Comparison of ENCODE assay signal across 23 cellular contexts in the genomic region with DNA sequence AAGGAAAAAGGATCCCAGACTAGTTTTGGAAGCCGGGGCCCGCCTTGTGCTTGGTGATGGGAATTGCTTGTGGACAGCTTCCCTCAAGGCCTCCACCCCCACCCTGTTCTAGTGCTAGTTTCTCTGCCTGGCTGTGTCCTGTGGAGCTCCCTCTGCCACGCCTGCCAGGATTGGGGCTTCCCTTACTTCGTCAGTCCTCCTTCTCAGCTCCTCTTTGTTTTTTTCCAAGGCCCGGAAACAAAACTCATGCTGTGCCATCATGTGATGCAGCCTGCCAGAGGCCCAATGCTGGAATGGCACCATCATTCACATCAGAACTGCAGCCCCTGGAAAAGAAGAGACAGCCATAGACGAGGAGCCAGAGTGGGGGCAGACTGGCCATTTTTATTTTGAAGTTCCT. TPM values are rescaled to one million over a fixed set of nuclear protein-coding genes. Genes with fewer than 3 reads are reported as not detected.
DNase-seq lines count a peak whose midpoint lies in the region; ATAC-seq and TF ChIP-seq lines count a peak whose summit lies in the region.
"Had no signal": no experiment of that assay in that cellular context is flagged by ENCODE, and none has a peak within 500 bp of the region (broad histone marks: within the 10 kb centered on the region; RNA-seq: fewer than 3 reads in every experiment).

No MANE protein-coding gene starts in this region.

- peak overlapping the region; percentile 42 for H3K9ac ChIP-seq in neural progenitor cell
- H3K9ac ChIP-seq: BLaER1, GM23248, parathyroid adenoma had no signal

- H3K36me3 ChIP-seq in ectodermal cell (ENCODE audit: control insufficient read depth, insufficient read depth, low read length) (peaks cover 43% of the 10 kb centered on the region), neural progenitor cell (no peaks in the 10 kb centered on the region), upper lobe of right lung (peaks cover 69% of the 10 kb centered on the region)

- 63 to 72% methylated on average over 6 of the region's 6 CpGs for WGBS in ectodermal cell, 2 experiments

- no peak overlapping the region for H3K4me3 ChIP-seq in ectodermal cell (ENCODE audit: insufficient read depth, low read depth, low read length)
- no peak overlapping the region for H3K4me3 ChIP-seq in neural progenitor cell
- H3K4me3 ChIP-seq in upper lobe of right lung, result no peak overlapping the region
- H3K4me3 ChIP-seq: BLaER1, body of pancreas, GM23248 had no signal

- intact Hi-C loops in natural killer cell (cut with micrococcal nuclease) (no loop called here), upper lobe of right lung (cut with DNase I) (no loop called here), cardiac septum (cut with DNase I) (no loop called here)

- H3K27me3 Mint-ChIP-seq in natural killer cell treated with Interleukin-12 subunit alpha and Interleukin-12 subunit beta and Interleukin-15 and Interleukin-18, amount 100 ng/mL, for 72 hours, result no peaks in the 10 kb centered on the region
- H3K27me3 Mint-ChIP-seq in natural killer cell (ENCODE audit: low read depth in 2 of 2) (no peaks in the 10 kb centered on the region), neural progenitor cell (ENCODE audit: insufficient read depth, low read depth) (peaks cover 5% of the 10 kb centered on the region)

- no peaks in the 10 kb centered on the region for H4K20me1 ChIP-seq in neural progenitor cell (ENCODE audit: low read depth)

- TF ChIP-seq CTCF in natural killer cell (IDR thresholded peaks at IDR 0.05) (no peak), neural progenitor cell (IDR thresholded peaks at IDR 0.05) (no peak), upper lobe of right lung (IDR thresholded peaks at IDR 0.05) (no peak)

- peaks cover 22% of the 10 kb centered on the region for H3K36me3 Mint-ChIP-seq in natural killer cell treated with Interleukin-12 subunit alpha and Interleukin-12 subunit beta and Interleukin-15 and Interleukin-18, amount 100 ng/mL, for 72 hours
- H3K36me3 Mint-ChIP-seq in natural killer cell, result peaks cover 19% of the 10 kb centered on the region
- peaks cover 17% of the 10 kb centered on the region for H3K36me3 Mint-ChIP-seq in neural progenitor cell
- H3K36me3 Mint-ChIP-seq: activated naive CD4-positive, alpha-beta T cell treated with anti-CD3 and anti-CD28 coated beads, Interleukin-2, amount 50 U/mL, for 72 hours had no signal

- H3K4me1 Mint-ChIP-seq in natural killer cell treated with Interleukin-12 subunit alpha and Interleukin-12 subunit beta and Interleukin-15 and Interleukin-18, amount 100 ng/mL, for 72 hours (ENCODE audit: low read depth in 2 of 2), result peaks cover 6 to 7% of the 10 kb centered on the region in 2 donors
- H3K4me1 Mint-ChIP-seq in natural killer cell, result peaks cover 0 to 5% of the 10 kb centered on the region in 2 donors
- peaks cover 26% of the 10 kb centered on the region for H3K4me1 Mint-ChIP-seq in neural progenitor cell

- peak; percentile 25 for DNase-seq in natural killer cell treated with Interleukin-12 subunit alpha and Interleukin-12 subunit beta and Interleukin-15 and Interleukin-18, amount 100 ng/mL, for 72 hours (ENCODE audit: low spot score)
- DNase-seq in natural killer cell, result no peak
- DNase-seq in neural progenitor cell (ENCODE audit: low spot score), result no peak
- peak; percentile 10 for DNase-seq in upper lobe of right lung
- no peak for DNase-seq in stimulated activated CD4-positive, alpha-beta T cell treated with anti-CD3 and anti-CD28 coated beads, Interleukin-2, amount 100 ng/mL, for 48 hours
- DNase-seq in activated naive CD4-positive, alpha-beta T cell treated with anti-CD3 and anti-CD28 coated beads, Interleukin-2, amount 50 U/mL, for 16 hours, result no peak
- DNase-seq in cardiac septum (ENCODE audit: low spot score), result no peak
- DNase-seq: activated CD4-positive, CD25-positive, alpha-beta regulatory T cell; activated CD8-positive, alpha-beta T cell treated with anti-CD3 and anti-CD28 coated beads, Interleukin-2, amount 10 ng/mL, durations not matched to agents 7 days and 5 days; activated T-cell treated with anti-CD3 and anti-CD28 coated beads, Interleukin-2, amount 50 U/mL, for 48 hours; body of pancreas; dermis blood vessel endothelial cell; glutamatergic neuron; GM23248; left ventricle myocardium superior; NCI-H1105 treated with DMSO at 0.1 percent for 48 hours; NCI-H748 treated with DMSO at 0.1 percent for 48 hours had no signal

- ATAC-seq in natural killer cell treated with Interleukin-12 subunit alpha and Interleukin-12 subunit beta and Interleukin-15 and Interleukin-18, amount 100 ng/mL, for 72 hours, result no peak
- ATAC-seq in natural killer cell, result no peak
- no peak for ATAC-seq in upper lobe of right lung
- ATAC-seq: activated CD8-positive, alpha-beta T cell treated with anti-CD3 and anti-CD28 coated beads, Interleukin-2, amount 10 ng/mL, durations not matched to agents 7 days and 5 days; activated naive CD4-positive, alpha-beta T cell treated with anti-CD3 and anti-CD28 coated beads, Interleukin-2, amount 50 U/mL, for 72 hours; body of pancreas; esophagus mucosa; left ventricle myocardium superior had no signal

- H3K4me2 ChIP-seq in neural progenitor cell, result peak overlapping the region; percentile 3
- H3K4me2 ChIP-seq: BLaER1 had no signal

- H3K4me1 ChIP-seq in ectodermal cell (ENCODE audit: control insufficient read depth, insufficient read depth, low read length) (peaks cover 27% of the 10 kb centered on the region), neural progenitor cell (peaks cover 21% of the 10 kb centered on the region), upper lobe of right lung (no peaks in the 10 kb centered on the region)
- H3K4me1 ChIP-seq: BLaER1, body of pancreas had no signal

- no peaks in the 10 kb centered on the region for H3K79me2 ChIP-seq in neural progenitor cell (ENCODE audit: low read depth)

- no peak overlapping the region for H3K4me3 Mint-ChIP-seq in natural killer cell treated with Interleukin-12 subunit alpha and Interleukin-12 subunit beta and Interleukin-15 and Interleukin-18, amount 100 ng/mL, for 72 hours
- H3K4me3 Mint-ChIP-seq in natural killer cell, result no peak overlapping the region
- no peak overlapping the region for H3K4me3 Mint-ChIP-seq in neural progenitor cell
- H3K4me3 Mint-ChIP-seq: activated CD8-positive, alpha-beta T cell treated with anti-CD3 and anti-CD28 coated beads, Interleukin-2, amount 10 ng/mL, durations not matched to agents 7 days and 5 days had no signal

- no peaks in the 10 kb centered on the region for H3K9me3 ChIP-seq in ectodermal cell (ENCODE audit: control insufficient read depth, low read length)
- H3K9me3 ChIP-seq in neural progenitor cell (ENCODE audit: low read depth), result no peaks in the 10 kb centered on the region
- H3K9me3 ChIP-seq in upper lobe of right lung, result no peaks in the 10 kb centered on the region
- H3K9me3 ChIP-seq: BLaER1, body of pancreas had no signal

- H3K27me3 ChIP-seq in ectodermal cell (ENCODE audit: control insufficient read depth, insufficient read depth, low read length, poor library complexity, severe bottlenecking) (no peaks in the 10 kb centered on the region), neural progenitor cell (no peaks in the 10 kb centered on the region), upper lobe of right lung (no peaks in the 10 kb centered on the region)
- H3K27me3 ChIP-seq: BLaER1, body of pancreas had no signal

- H3K27ac Mint-ChIP-seq in natural killer cell treated with Interleukin-12 subunit alpha and Interleukin-12 subunit beta and Interleukin-15 and Interleukin-18, amount 100 ng/mL, for 72 hours, result no peak overlapping the region
- H3K27ac Mint-ChIP-seq in natural killer cell, result no peak overlapping the region
- H3K27ac Mint-ChIP-seq in neural progenitor cell, result no peak overlapping the region
- H3K27ac Mint-ChIP-seq: activated naive CD4-positive, alpha-beta T cell treated with anti-CD3 and anti-CD28 coated beads, Interleukin-2, amount 50 U/mL, for 72 hours had no signal

- no peaks in the 10 kb centered on the region for H3K9me3 Mint-ChIP-seq in natural killer cell treated with Interleukin-12 subunit alpha and Interleukin-12 subunit beta and Interleukin-15 and Interleukin-18, amount 100 ng/mL, for 72 hours
- H3K9me3 Mint-ChIP-seq in natural killer cell (no peaks in the 10 kb centered on the region), neural progenitor cell (no peaks in the 10 kb centered on the region)
- H3K9me3 Mint-ChIP-seq: activated naive CD4-positive, alpha-beta T cell treated with anti-CD3 and anti-CD28 coated beads, Interleukin-2, amount 50 U/mL, for 72 hours had no signal

- H3K27ac ChIP-seq in ectodermal cell (ENCODE audit: insufficient read depth, low read depth, low read length, poor library complexity, severe bottlenecking) (peak overlapping the region; percentile 16), neural progenitor cell (peak overlapping the region; percentile 21), upper lobe of right lung (no peak overlapping the region)
- H3K27ac ChIP-seq: BLaER1, body of pancreas, GM23248, parathyroid adenoma had no signal

- peaks cover 12% of the 10 kb centered on the region for H3F3A ChIP-seq in neural progenitor cell (ENCODE audit: low read depth)

- H2AFZ ChIP-seq in neural progenitor cell (replicated peaks), result no peak overlapping the region
- H2AFZ ChIP-seq: GM23248, parathyroid adenoma had no signal

RNA-seq across cellular contexts. Expression of gene YKT6, which starts 11.2 kb away (rescaled TPM):
- 10 to 100 TPM; 93.1 to 99.3 TPM for total RNA-seq in natural killer cell treated with Interleukin-12 subunit alpha and Interleukin-12 subunit beta and Interleukin-15 and Interleukin-18, amount 100 ng/mL, for 72 hours
- total RNA-seq in natural killer cell (100 to 1,000 TPM in 1 of 3 donors, 10 to 100 TPM in 2; 72.4 to 107 (median 87.1) TPM), neural progenitor cell (ENCODE audit: low replicate concordance) (43.8 and 69.2 TPM in 2 replicates), upper lobe of right lung (54.7 TPM), cardiac septum (56.1 TPM)
- 100 TPM for polyA plus RNA-seq in ectodermal cell (2013, experiment 1 of 4)
- polyA plus RNA-seq in ectodermal cell (2013, experiment 2 of 4), result 97.4 TPM
- 77.5 TPM for polyA plus RNA-seq in ectodermal cell (2013, experiment 3 of 4)
- polyA plus RNA-seq in ectodermal cell (2013, experiment 4 of 4), result 86.2 TPM

RNA-seq across cellular contexts. Expression of gene GCK, which starts 22.8 kb away (rescaled TPM):
- total RNA-seq in natural killer cell treated with Interleukin-12 subunit alpha and Interleukin-12 subunit beta and Interleukin-15 and Interleukin-18, amount 100 ng/mL, for 72 hours, result under 1 TPM in 1 of 2 donors, not detected in 1; 0.24 TPM
- total RNA-seq in natural killer cell, result not detected
- 0.83 TPM for polyA plus RNA-seq in ectodermal cell (2013, experiment 1 of 4)
- 0.78 TPM for polyA plus RNA-seq in ectodermal cell (2013, experiment 2 of 4)
- polyA plus RNA-seq in ectodermal cell (2013, experiment 3 of 4), result 1.3 TPM
- 3.2 TPM for polyA plus RNA-seq in ectodermal cell (2013, experiment 4 of 4)
- total RNA-seq in neural progenitor cell (ENCODE audit: low replicate concordance), result 0.15 TPM in 1 of 2 replicates, not detected in the other
- total RNA-seq in upper lobe of right lung, result 0.23 TPM
- total RNA-seq in cardiac septum, result 3.7 TPM
- total RNA-seq: activated CD8-positive, alpha-beta T cell treated with anti-CD3 and anti-CD28 coated beads, Interleukin-2, amount 10 ng/mL, durations not matched to agents 7 days and 5 days; dermis blood vessel endothelial cell; esophagus mucosa; LHCN-M2 had no signal

Comparison
In these comparisons a context has a peak if more than half of its experiments do, and no peak if none do; other contexts are left out.
1. DNase-seq: peak in natural killer cell treated with Interleukin-12 subunit alpha and Interleukin-12 subunit beta and Interleukin-15 and Interleukin-18, amount 100 ng/mL, for 72 hours (single experiment) and upper lobe of right lung (single experiment); none in natural killer cell (single experiment), neural progenitor cell (single experiment), stimulated activated CD4-positive, alpha-beta T cell treated with anti-CD3 and anti-CD28 coated beads, Interleukin-2, amount 100 ng/mL, for 48 hours (0 of 2), activated naive CD4-positive, alpha-beta T cell treated with anti-CD3 and anti-CD28 coated beads, Interleukin-2, amount 50 U/mL, for 16 hours (single experiment) and cardiac septum (single experiment).